10 cellular contexts compared by ENCODE assay signal in genomic region chr10:102814873-102815661, GRCh38. TPM values are rescaled to one million over a fixed set of nuclear protein-coding genes. Genes with fewer than 3 reads are reported as not detected.
DNase-seq lines count a peak whose midpoint lies in the region; ATAC-seq and TF ChIP-seq lines count a peak whose summit lies in the region.
"Had no signal": no experiment of that assay in that cellular context is flagged by ENCODE, and none has a peak within 500 bp of the region (broad histone marks: within the 10 kb centered on the region; RNA-seq: fewer than 3 reads in every experiment).

No MANE protein-coding gene starts in this region.

- H3K36me3 ChIP-seq in HUES6 (ENCODE audit: control insufficient read depth, insufficient read depth, low read length) (peaks cover 29% of the 10 kb centered on the region), right lobe of liver (peaks cover 0 to 27% (median 4%) of the 10 kb centered on the region in 4 donors)

- no peak for TF ChIP-seq POLR2A in right lobe of liver (IDR thresholded peaks at IDR 0.05)

- H3K9me3 Mint-ChIP-seq in activated CD8-positive, alpha-beta memory T cell treated with anti-CD3 and anti-CD28 coated beads, Interleukin-2, amount 10 ng/mL, durations not matched to agents 7 days and 5 days (ENCODE audit: low read depth), result no peaks in the 10 kb centered on the region

- no peak for TF ChIP-seq CTCF in choroid plexus epithelial cell (conservative IDR thresholded peaks at IDR 0.05; ENCODE audit: low read depth, low read length)
- TF ChIP-seq CTCF in right lobe of liver (IDR thresholded peaks at IDR 0.05), result no peak

- no peak overlapping the region for H3K4me3 ChIP-seq in HUES6 (ENCODE audit: low read depth, low read length)
- H3K4me3 ChIP-seq in choroid plexus epithelial cell (ENCODE audit: low read depth, low read length), result no peak overlapping the region
- H3K4me3 ChIP-seq in right lobe of liver, result no peak overlapping the region
- H3K4me3 ChIP-seq: GM12878 had no signal

- H3K27ac ChIP-seq in HUES6 (ENCODE audit: low read depth, low read length), result peak overlapping the region; percentile 44; the same call in 1 of the 2 replicates
- H3K27ac ChIP-seq in right lobe of liver, result peak overlapping the region; percentile 81 to 87 (median 82)
- peak overlapping the region; percentile 69 for H3K27ac ChIP-seq in substantia nigra (ENCODE audit: low read depth, low read length, poor library complexity, severe bottlenecking)

- peak; percentile 74 for DNase-seq in choroid plexus epithelial cell (ENCODE audit: low read depth)
- DNase-seq in right lobe of liver, result peak; percentile 68 to 81 (median 80)
- peak in 21 of 49 donors; percentile 8 to 77 (median 20) for DNase-seq in substantia nigra (lab: John Stamatoyannopoulos, UW)
- no peak for DNase-seq in activated CD8-positive, alpha-beta memory T cell treated with anti-CD3 and anti-CD28 coated beads, Interleukin-2, amount 10 ng/mL, durations not matched to agents 7 days and 5 days
- DNase-seq: T-helper 1 cell had no signal

- peaks cover 32% of the 10 kb centered on the region for H3K4me1 Mint-ChIP-seq in activated CD8-positive, alpha-beta memory T cell treated with anti-CD3 and anti-CD28 coated beads, Interleukin-2, amount 10 ng/mL, durations not matched to agents 7 days and 5 days

- H3K4me3 Mint-ChIP-seq in activated CD8-positive, alpha-beta memory T cell treated with anti-CD3 and anti-CD28 coated beads, Interleukin-2, amount 10 ng/mL, durations not matched to agents 7 days and 5 days, result no peak overlapping the region

- intact Hi-C loops in right lobe of liver (cut with DNase I), result no loop called here

- H3K9ac ChIP-seq in HUES6 (ENCODE audit: low read length), result no peak overlapping the region

- H3K27ac Mint-ChIP-seq in activated CD8-positive, alpha-beta memory T cell treated with anti-CD3 and anti-CD28 coated beads, Interleukin-2, amount 10 ng/mL, durations not matched to agents 7 days and 5 days, result no peak overlapping the region

- H3K27me3 Mint-ChIP-seq in activated CD8-positive, alpha-beta memory T cell treated with anti-CD3 and anti-CD28 coated beads, Interleukin-2, amount 10 ng/mL, durations not matched to agents 7 days and 5 days, result no peaks in the 10 kb centered on the region

- H3K36me3 Mint-ChIP-seq in activated CD8-positive, alpha-beta memory T cell treated with anti-CD3 and anti-CD28 coated beads, Interleukin-2, amount 10 ng/mL, durations not matched to agents 7 days and 5 days, result peaks cover 20% of the 10 kb centered on the region

- peak; percentile 49 to 80 (median 66) for ATAC-seq in right lobe of liver
- ATAC-seq in activated CD8-positive, alpha-beta memory T cell treated with anti-CD3 and anti-CD28 coated beads, Interleukin-2, amount 10 ng/mL, durations not matched to agents 7 days and 5 days, result no peak
- no peak for ATAC-seq in HG03457 (IDR thresholded peaks at IDR 0.05; ENCODE audit: unreplicated experiment)
- ATAC-seq in HG03460 (IDR thresholded peaks at IDR 0.05; ENCODE audit: unreplicated experiment), result no peak
- ATAC-seq in HG03095 (IDR thresholded peaks at IDR 0.05; ENCODE audit: unreplicated experiment), result no peak
- ATAC-seq: GM12878 had no signal

- no peaks in the 10 kb centered on the region for H3K27me3 ChIP-seq in HUES6 (ENCODE audit: control insufficient read depth, insufficient read depth, low read length)
- H3K27me3 ChIP-seq in right lobe of liver, result no peaks in the 10 kb centered on the region

- H3K9me3 ChIP-seq in HUES6 (ENCODE audit: control insufficient read depth, insufficient read depth, low read depth, low read length) (no peaks in the 10 kb centered on the region), right lobe of liver (no peaks in the 10 kb centered on the region)

- CTCF ChIA-PET in activated CD8-positive, alpha-beta memory T cell treated with anti-CD3 and anti-CD28 coated beads, Interleukin-2, amount 10 ng/mL, durations not matched to agents 7 days and 5 days (lab: Charles Lee), result interaction anchor here (1.1 kb wide), 1 partner anchor 19 kb away, joined by 3 read pairs; no protein-coding TSS in a partner anchor

- H3K4me1 ChIP-seq in HUES6 (ENCODE audit: control insufficient read depth, insufficient read depth, low read length) (peaks cover 31% of the 10 kb centered on the region), right lobe of liver (peaks cover 0 to 36% (median 19%) of the 10 kb centered on the region in 4 donors)

- WGBS in right lobe of liver (ENCODE audit: insufficient coverage, low coverage, low lambda C conversion rate, missing lambda C conversion rate), result 50% methylated on average over 10 of the region's 23 CpGs

RNA-seq across cellular contexts. Expression of gene CYP17A1, which starts 22.1 kb away (rescaled TPM):
- 1 to 10 TPM in 4 of 6 experiments, under 1 TPM in 2; 0.61 to 4.2 (median 1.5) TPM for total RNA-seq in right lobe of liver
- total RNA-seq in activated CD8-positive, alpha-beta memory T cell treated with anti-CD3 and anti-CD28 coated beads, Interleukin-2, amount 10 ng/mL, durations not matched to agents 7 days and 5 days, result not detected

RNA-seq across cellular contexts. Expression of gene BORCS7, which starts 39.0 kb away (rescaled TPM):
- 10 to 100 TPM; 14.2 to 36.4 (median 28.1) TPM for total RNA-seq in right lobe of liver
- total RNA-seq in activated CD8-positive, alpha-beta memory T cell treated with anti-CD3 and anti-CD28 coated beads, Interleukin-2, amount 10 ng/mL, durations not matched to agents 7 days and 5 days, result 1 to 10 TPM; 6.6 to 8.4 TPM

RNA-seq across cellular contexts. Expression of gene AS3MT, which starts 54.2 kb away (rescaled TPM):
- 10 to 100 TPM in 4 of 6 experiments, 1 to 10 TPM in 2; 5.3 to 23.2 (median 14.4) TPM for total RNA-seq in right lobe of liver
- under 1 TPM in 1 of 2 experiments, not detected in 1; 0.41 TPM for total RNA-seq in activated CD8-positive, alpha-beta memory T cell treated with anti-CD3 and anti-CD28 coated beads, Interleukin-2, amount 10 ng/mL, durations not matched to agents 7 days and 5 days

Comparison
In these comparisons a context has a peak if more than half of its experiments do, and no peak if none do; other contexts are left out.
1. ATAC-seq: peak in right lobe of liver (4 of 4); none in activated CD8-positive, alpha-beta memory T cell treated with anti-CD3 and anti-CD28 coated beads, Interleukin-2, amount 10 ng/mL, durations not matched to agents 7 days and 5 days (single experiment), HG03457 (single experiment), HG03460 (single experiment) and HG03095 (single experiment).
2. RNA of gene AS3MT, which starts 54.2 kb away (total RNA-seq): 5.3 to 23.2 TPM in right lobe of liver; 0.41 TPM in activated CD8-positive, alpha-beta memory T cell treated with anti-CD3 and anti-CD28 coated beads, Interleukin-2, amount 10 ng/mL, durations not matched to agents 7 days and 5 days; every median in the first group is over 4 times any median in the second.
3. Peak in every context shown above with its lines, with median percentiles within 50 percentile points of each other: H3K27ac ChIP-seq.